In the genomic region with DNA sequence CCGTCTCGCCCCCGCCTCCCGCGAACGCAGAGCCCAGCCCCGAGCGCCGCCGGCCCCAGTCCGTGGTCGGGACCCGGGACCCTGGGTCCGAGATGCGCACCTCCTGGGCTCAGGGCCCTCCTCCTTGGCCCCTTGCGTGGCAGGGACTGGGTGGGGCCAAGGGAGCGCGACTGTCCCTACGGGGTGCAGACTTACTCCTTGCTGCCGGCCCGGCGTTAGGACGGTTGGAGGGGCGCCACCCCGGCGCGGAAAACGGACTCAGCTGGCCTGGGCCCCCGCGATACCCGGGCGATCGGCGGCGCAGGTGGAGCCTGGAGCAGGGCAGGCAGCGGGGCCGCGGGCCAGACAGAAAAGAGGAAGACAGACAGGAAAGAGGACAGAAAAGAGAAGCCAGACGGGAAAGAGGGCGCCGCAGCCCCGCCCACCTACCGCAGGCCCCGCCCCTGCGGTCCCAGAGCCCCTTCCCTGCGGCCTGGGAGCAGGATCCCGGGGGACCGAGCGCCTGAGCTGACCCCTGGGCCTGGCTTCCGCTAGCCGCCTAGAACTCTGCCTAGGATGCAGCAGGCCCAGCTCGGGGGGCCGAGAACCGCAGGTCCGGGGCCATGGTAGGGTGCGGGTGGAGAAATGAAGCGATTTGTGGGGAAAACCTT, we compare ENCODE assay signal across 7 cellular contexts. TPM values are rescaled to one million over a fixed set of nuclear protein-coding genes. Genes with fewer than 3 reads are reported as not detected.
DNase-seq lines count a peak whose midpoint lies in the region; ATAC-seq and TF ChIP-seq lines count a peak whose summit lies in the region.

Gene GBGT1, minus strand, starts transcription at position 356 of the 650 bp plus-strand sequence. CDS start 1,502 bp downstream, outside the sequence.

- H3K4me1 ChIP-seq in esophagus (ENCODE audit: control insufficient read depth in 2 of 2, insufficient read depth in 2 of 2, low read length in 1 of 2) (peaks cover 0 to 9% of the 10 kb centered on the region in 2 donors), mucosa of stomach (ENCODE audit: control insufficient read depth, insufficient read depth, low read length) (peaks cover 13% of the 10 kb centered on the region), urinary bladder (ENCODE audit: insufficient read depth) (peaks cover 2% of the 10 kb centered on the region)

- H3K9me3 ChIP-seq in esophagus (ENCODE audit: control insufficient read depth in 2 of 2, insufficient read depth in 1 of 2, low read depth in 1 of 2, low read length in 1 of 2) (no peaks in the 10 kb centered on the region), mucosa of stomach (ENCODE audit: control insufficient read depth, low read length) (no peaks in the 10 kb centered on the region)

- POLR2A ChIA-PET in WTC11 (lab: Charles Lee) = interaction anchor here (0.6 kb wide), 1 partner anchor 38 kb away, joined by 3 read pairs; no protein-coding TSS in a partner anchor

- H3K36me3 Mint-ChIP-seq in WTC11 = peaks cover 12% of the 10 kb centered on the region

- TF ChIP-seq CTCF in HL-60 (IDR thresholded peaks at IDR 0.05; ENCODE audit: insufficient read depth, low read length) (no peak), WTC11 (IDR thresholded peaks at IDR 0.05) (no peak)

- CTCF ChIA-PET in WTC11 (lab: Charles Lee) = interaction anchor here (0.6 to 1.2 kb wide), 6 partner anchors 10 to 323 kb away, joined by 3 to 6 read pairs (median 3); no protein-coding TSS in a partner anchor

- H3K36me3 ChIP-seq in esophagus (ENCODE audit: control insufficient read depth in 2 of 2, insufficient read depth in 2 of 2, low read length in 1 of 2) = no peaks in the 10 kb centered on the region
- H3K36me3 ChIP-seq in mucosa of stomach (ENCODE audit: control insufficient read depth, insufficient read depth, low read length) = no peaks in the 10 kb centered on the region
- no peaks in the 10 kb centered on the region for H3K36me3 ChIP-seq in urinary bladder (ENCODE audit: insufficient read depth)

- no peaks in the 10 kb centered on the region for H3K27me3 ChIP-seq in HL-60 (ENCODE audit: insufficient read depth, poor library complexity, severe bottlenecking)
- no peaks in the 10 kb centered on the region for H3K27me3 ChIP-seq in esophagus (ENCODE audit: control insufficient read depth in 1 of 2, insufficient read depth in 2 of 2, low read length in 2 of 2)
- peaks cover 7% of the 10 kb centered on the region for H3K27me3 ChIP-seq in mucosa of stomach (ENCODE audit: control insufficient read depth, insufficient read depth, low read length)

- peak; percentile 86 for ATAC-seq in WTC11
- no peak for ATAC-seq in HG02870 (IDR thresholded peaks at IDR 0.05; ENCODE audit: unreplicated experiment)

- H3K9me3 Mint-ChIP-seq in WTC11 = no peaks in the 10 kb centered on the region

- peaks cover 10% of the 10 kb centered on the region for H3K4me1 Mint-ChIP-seq in WTC11

- peak within 1 kb of the TSS; percentile 69 for H3K27ac ChIP-seq in HL-60 (replicated peaks)
- H3K27ac ChIP-seq in esophagus (ENCODE audit: low read depth in 2 of 2, low read length in 1 of 2) = peak within 1 kb of the TSS; percentile 27 to 32
- peak within 1 kb of the TSS; percentile 48 for H3K27ac ChIP-seq in urinary bladder (ENCODE audit: low read depth)

- WGBS in esophagus, 2 donors = 3 to 4% methylated on average over 56 to 57 of the region's 57 CpGs
- 4% methylated on average over 57 of the region's 57 CpGs for WGBS in urinary bladder

- H3K27me3 Mint-ChIP-seq in WTC11 (ENCODE audit: low read depth) = peaks cover 11% of the 10 kb centered on the region

- DNase-seq in GM03348 (ENCODE audit: low spot score) = peak; percentile 91
- DNase-seq in HL-60 (ENCODE audit: low read depth in 1 of 2, low spot score in 1 of 2) = peak in 1 of 2 experiments; percentile 86
- peak; percentile 83 for DNase-seq in WTC11 (ENCODE audit: low spot score)

- H3K27ac Mint-ChIP-seq in WTC11 = no peak within 1 kb of the TSS

- peak within 1 kb of the TSS; percentile 71 for H3K9ac ChIP-seq in mucosa of stomach (ENCODE audit: low read length)

- peak within 1 kb of the TSS; percentile 76 for H3K4me3 Mint-ChIP-seq in WTC11

- H3K4me3 ChIP-seq in HL-60 (replicated peaks; ENCODE audit: insufficient read depth, low read length) (peak within 1 kb of the TSS; percentile 69), esophagus (ENCODE audit: low read depth in 1 of 2, low read length in 2 of 2) (peak within 1 kb of the TSS; percentile 68 to 73), mucosa of stomach (ENCODE audit: low read length) (peak within 1 kb of the TSS; percentile 22), urinary bladder (ENCODE audit: low read depth, low read length) (peak within 1 kb of the TSS; percentile 68)

TF ChIP-seq in WTC11, 78 proteins besides CTCF, POLR2A, EP300 and RAD21:
- TF ChIP-seq NFYB (CRISPR knock-in tag; conservative IDR thresholded peaks at IDR 0.05; ENCODE audit: low read depth) (no peak), FOXJ3 (CRISPR knock-in tag; IDR thresholded peaks at IDR 0.05; ENCODE audit: borderline replicate concordance) (no peak), SOX15 (CRISPR knock-in tag; IDR thresholded peaks at IDR 0.05) (no peak), MAX (CRISPR knock-in tag; IDR thresholded peaks at IDR 0.05) (0 out of 2 replicates have a peak, but pooled peaks have one; percentile 39), ZNF281 (CRISPR knock-in tag; IDR thresholded peaks at IDR 0.05) (peak; percentile 65; the same call in 1 of the 2 replicates), SP1 (CRISPR knock-in tag; conservative IDR thresholded peaks at IDR 0.05) (0 out of 2 replicates have a peak, but pooled peaks have one; percentile 39), FOXP4 (CRISPR knock-in tag; IDR thresholded peaks at IDR 0.05) (peak; percentile 53; the same call in 1 of the 2 replicates)
- TF ChIP-seq, protein P1, sequence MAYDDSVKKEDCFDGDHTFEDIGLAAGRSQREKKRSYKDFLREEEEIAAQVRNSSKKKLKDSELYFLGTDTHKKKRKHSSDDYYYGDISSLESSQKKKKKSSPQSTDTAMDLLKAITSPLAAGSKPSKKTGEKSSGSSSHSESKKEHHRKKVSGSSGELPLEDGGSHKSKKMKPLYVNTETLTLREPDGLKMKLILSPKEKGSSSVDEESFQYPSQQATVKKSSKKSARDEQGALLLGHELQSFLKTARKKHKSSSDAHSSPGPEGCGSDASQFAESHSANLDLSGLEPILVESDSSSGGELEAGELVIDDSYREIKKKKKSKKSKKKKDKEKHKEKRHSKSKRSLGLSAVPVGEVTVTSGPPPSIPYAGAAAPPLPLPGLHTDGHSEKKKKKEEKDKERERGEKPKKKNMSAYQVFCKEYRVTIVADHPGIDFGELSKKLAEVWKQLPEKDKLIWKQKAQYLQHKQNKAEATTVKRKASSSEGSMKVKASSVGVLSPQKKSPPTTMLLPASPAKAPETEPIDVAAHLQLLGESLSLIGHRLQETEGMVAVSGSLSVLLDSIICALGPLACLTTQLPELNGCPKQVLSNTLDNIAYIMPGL (CRISPR knock-in tag; IDR thresholded peaks at IDR 0.05) = 0 out of 2 replicates have a peak, but pooled peaks have one; percentile 35

RNA-seq across cellular contexts. Expression of gene GBGT1, which starts in this region (rescaled TPM):
- total RNA-seq in WTC11 (2021) (14.5 to 16.7 TPM (median 16.5 TPM) in 3 replicates), urinary bladder (5.8 TPM)
- polyA plus RNA-seq in esophagus (1 to 10 TPM; 2.1 to 3.7 TPM), urinary bladder (14.2 TPM)
